6 cellular contexts compared by ENCODE assay signal in genomic region chr4:27887646-27888045, GRCh38.
"Had no signal": no experiment of that assay in that cellular context is flagged by ENCODE, and none has a peak within 500 bp of the region (broad histone marks: within the 10 kb centered on the region; RNA-seq: fewer than 3 reads in every experiment).

No MANE protein-coding gene starts in this region.

- H3K27ac ChIP-seq: GM23248, HL-60 had no signal

- H3K36me3 ChIP-seq: HAP-1 had no signal

- H3K4me1 ChIP-seq: HAP-1 had no signal

- H3K9me3 ChIP-seq: HAP-1 had no signal

- DNase-seq: GM23248, GOT3, H7, HFFc6 had no signal

- H3K4me3 ChIP-seq: GM23248, HAP-1 had no signal

- H3K9ac ChIP-seq: GM23248 had no signal
